In the genomic region with DNA sequence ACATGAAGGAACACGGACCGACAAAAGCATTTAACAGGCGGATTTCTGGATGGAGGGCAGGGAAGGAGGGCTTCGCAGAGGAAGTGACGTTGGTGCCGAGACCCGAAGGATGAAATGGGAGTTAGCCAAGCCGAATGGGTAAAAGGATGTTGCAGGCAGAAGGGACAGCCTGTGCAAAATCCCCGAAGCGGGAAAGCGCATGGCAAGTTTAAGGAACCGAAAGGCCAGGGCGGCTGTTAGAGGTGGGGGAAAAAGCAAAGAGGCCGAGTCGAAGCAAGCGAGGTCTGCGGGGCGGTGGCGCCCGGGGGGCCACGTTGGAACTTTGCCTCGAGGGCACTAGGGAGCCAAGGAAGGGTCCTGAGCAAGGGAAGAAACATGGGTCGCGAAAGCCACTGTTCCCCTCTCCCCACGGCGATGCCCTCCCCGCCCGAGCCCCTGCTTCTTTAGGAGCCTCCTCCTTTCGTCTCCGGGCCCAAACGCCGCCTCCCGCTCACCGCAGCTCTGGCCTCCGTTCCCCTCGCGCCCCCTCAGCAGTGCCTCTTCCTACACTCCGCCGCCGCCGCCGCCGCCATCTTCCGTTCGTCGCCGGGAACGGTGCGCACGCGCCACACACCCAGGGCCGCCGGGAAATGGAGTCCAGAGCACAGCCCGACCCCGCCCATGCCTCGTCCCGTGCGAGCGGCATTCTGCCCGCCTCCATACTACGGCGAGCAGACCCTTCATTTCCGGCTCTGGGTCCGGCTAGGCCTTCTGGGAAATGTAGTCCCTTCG, we compare ENCODE assay signal across 8 cellular contexts. TPM values are rescaled to one million over a fixed set of nuclear protein-coding genes. Genes with fewer than 3 reads are reported as not detected.
DNase-seq lines count a peak whose midpoint lies in the region; ATAC-seq and TF ChIP-seq lines count a peak whose summit lies in the region.

TSS of gene SYMPK (minus strand) at position 584 of the 771 bp plus-strand sequence. CDS start 8,652 bp downstream, outside the sequence.

- H3K27me3 ChIP-seq in liver (ENCODE audit: control insufficient read depth in 4 of 4, insufficient read depth in 4 of 4, low read length in 3 of 4), result no peaks in the 10 kb centered on the region

- H3K4me3 Mint-ChIP-seq in CD14-positive monocyte, result peak within 1 kb of the TSS; percentile 88 to 92
- H3K4me3 Mint-ChIP-seq in activated CD4-positive, alpha-beta memory T cell treated with anti-CD3 and anti-CD28 coated beads for 36 hours, result peak within 1 kb of the TSS; percentile 94

- peaks cover 0 to 20% (median 10%) of the 10 kb centered on the region in 7 donors for H3K9me3 Mint-ChIP-seq in CD14-positive monocyte
- H3K9me3 Mint-ChIP-seq in activated CD4-positive, alpha-beta memory T cell treated with anti-CD3 and anti-CD28 coated beads for 36 hours, result no peaks in the 10 kb centered on the region

- H3K36me3 ChIP-seq in liver (ENCODE audit: control insufficient read depth in 4 of 4, insufficient read depth in 3 of 4, low read depth in 1 of 4, low read length in 3 of 4), result peaks cover 0 to 3% (median 1%) of the 10 kb centered on the region in 4 donors

- DNase-seq in CD14-positive monocyte (ENCODE audit: low spot score), result peak; percentile 99
- peak; percentile 96 for DNase-seq in NCI-H82 treated with DMSO at 0.1 percent for 48 hours (lab: John Stamatoyannopoulos, UW; ENCODE audit: unreplicated experiment)
- peak; percentile 99 for DNase-seq in activated CD4-positive, alpha-beta memory T cell treated with anti-CD3 and anti-CD28 coated beads for 36 hours
- DNase-seq in dermis microvascular lymphatic vessel endothelial cell (ENCODE audit: low read depth in 2 of 2), result peak; percentile 95 to 99
- peak; percentile 99 for DNase-seq in stimulated activated CD4-positive, alpha-beta T cell treated with anti-CD3 and anti-CD28 coated beads, Interleukin-4, amount 100 ng/mL, for 24 hours

- peak within 1 kb of the TSS; percentile 82 to 93 for H3K27ac ChIP-seq in liver (ENCODE audit: low read depth in 1 of 2, low read length in 2 of 2)

- WGBS in liver, result under 1% methylated on average over 65 of the region's 65 CpGs

- ATAC-seq in GM19397 (IDR thresholded peaks at IDR 0.05; ENCODE audit: unreplicated experiment) (peak; percentile 91), HG03575 (IDR thresholded peaks at IDR 0.05; ENCODE audit: extremely low read depth, insufficient number of reproducible peaks, low FRiP score, unreplicated experiment) (peak; percentile 45)

- peaks cover 4 to 46% (median 29%) of the 10 kb centered on the region in 4 donors for H3K4me1 ChIP-seq in liver (ENCODE audit: control insufficient read depth in 4 of 4, insufficient read depth in 4 of 4, low read length in 3 of 4)

- H3K4me3 ChIP-seq in liver (ENCODE audit: low read depth in 1 of 3, low read length in 3 of 3), result peak within 1 kb of the TSS; percentile 91 to 99 (median 92)

- peaks cover 30% of the 10 kb centered on the region for H3K4me1 Mint-ChIP-seq in CD14-positive monocyte
- H3K4me1 Mint-ChIP-seq in activated CD4-positive, alpha-beta memory T cell treated with anti-CD3 and anti-CD28 coated beads for 36 hours (ENCODE audit: low read depth), result peaks cover 23% of the 10 kb centered on the region

- no peak for TF ChIP-seq CTCF in CD14-positive monocyte (IDR thresholded peaks at IDR 0.05)
- TF ChIP-seq CTCF in liver (IDR thresholded peaks at IDR 0.05; ENCODE audit: low read depth, low read length, missing input control), result no peak

- intact Hi-C loops in CD14-positive monocyte (cut with micrococcal nuclease), result loop anchor here (1.0 to 10.0 kb wide), 6 partner anchors 24 to 992 kb away; partner anchors contain the start of genes IRF2BP1 (in 2 of the 2), AP2S1 (in 1 of the 2), CCDC61 (in 1 of the 2) and FBXO46 (in 1 of the 2)
- intact Hi-C loops in activated CD4-positive, alpha-beta memory T cell treated with anti-CD3 and anti-CD28 coated beads for 36 hours (cut with micrococcal nuclease), result loop anchor here (1.0 to 10.0 kb wide), 11 partner anchors 14 to 365 kb away; partner anchors contain the start of genes CCDC61, DMWD, IRF2BP1 and MYPOP

- peaks cover 37 to 48% (median 46%) of the 10 kb centered on the region in 3 donors for H3K27me3 Mint-ChIP-seq in CD14-positive monocyte (ENCODE audit: low read depth in 3 of 3)
- H3K27me3 Mint-ChIP-seq in activated CD4-positive, alpha-beta memory T cell treated with anti-CD3 and anti-CD28 coated beads for 36 hours, result peaks cover 20% of the 10 kb centered on the region

- POLR2A ChIA-PET in activated CD4-positive, alpha-beta memory T cell treated with anti-CD3 and anti-CD28 coated beads for 36 hours (lab: Charles Lee), result interaction anchor here (0.6 to 2.8 kb wide), 9 partner anchors 13 to 154 kb away, joined by 3 to 16 read pairs (median 3); partner anchors contain the start of genes DMWD, IRF2BP1 and MYPOP

- H3K27ac Mint-ChIP-seq in CD14-positive monocyte, result peak within 1 kb of the TSS; percentile 87 to 98 (median 97)
- peak within 1 kb of the TSS; percentile 93 for H3K27ac Mint-ChIP-seq in activated CD4-positive, alpha-beta memory T cell treated with anti-CD3 and anti-CD28 coated beads for 36 hours

- peaks cover 27 to 33% of the 10 kb centered on the region in 2 donors for H3K36me3 Mint-ChIP-seq in CD14-positive monocyte
- H3K36me3 Mint-ChIP-seq in activated CD4-positive, alpha-beta memory T cell treated with anti-CD3 and anti-CD28 coated beads for 36 hours, result peaks cover 16% of the 10 kb centered on the region

- peak within 1 kb of the TSS; percentile 64 to 79 for H3K9ac ChIP-seq in liver (ENCODE audit: low read depth in 1 of 2, low read length in 2 of 2)

- no peaks in the 10 kb centered on the region for H3K9me3 ChIP-seq in liver (ENCODE audit: control insufficient read depth in 4 of 4, low read length in 3 of 4)

- peak; percentile 33 to 38 for TF ChIP-seq RAD21 in liver (IDR thresholded peaks at IDR 0.05)

- CTCF ChIA-PET in activated CD4-positive, alpha-beta memory T cell treated with anti-CD3 and anti-CD28 coated beads for 36 hours (lab: Charles Lee), result interaction anchor here (0.8 to 4.0 kb wide), 18 partner anchors 9 to 424 kb away, joined by 3 to 106 read pairs (median 4); partner anchors contain the start of genes CCDC61, FBXO46, IRF2BP1 and MYPOP

TF ChIP-seq in liver, 16 proteins besides CTCF, POLR2A, EP300 and RAD21 (continues in another document):
- TF ChIP-seq TAF1 (conservative IDR thresholded peaks at IDR 0.05) (peak; percentile 50), EGR1 (IDR thresholded peaks at IDR 0.05; ENCODE audit: low read depth in 2 of 2) (peak in 1 of 2 donors; percentile 51), GABPA (IDR thresholded peaks at IDR 0.05 in 1 of 2, conservative IDR thresholded peaks at IDR 0.05 in 1 of 2) (peak; percentile 80 to 95), HNF4A (conservative IDR thresholded peaks at IDR 0.05) (peak in 1 of 2 donors; percentile 9), FOXA2 (IDR thresholded peaks at IDR 0.05) (no peak), NR2F2 (IDR thresholded peaks at IDR 0.05) (no peak), ZBTB33 (IDR thresholded peaks at IDR 0.05) (peak; percentile 87), HNF4G (IDR thresholded peaks at IDR 0.05) (no peak), RXRA (IDR thresholded peaks at IDR 0.05) (peak in 1 of 2 donors; percentile 28), FOXA1 (IDR thresholded peaks at IDR 0.05) (peak; percentile 50)
- TF ChIP-seq, protein P1, sequence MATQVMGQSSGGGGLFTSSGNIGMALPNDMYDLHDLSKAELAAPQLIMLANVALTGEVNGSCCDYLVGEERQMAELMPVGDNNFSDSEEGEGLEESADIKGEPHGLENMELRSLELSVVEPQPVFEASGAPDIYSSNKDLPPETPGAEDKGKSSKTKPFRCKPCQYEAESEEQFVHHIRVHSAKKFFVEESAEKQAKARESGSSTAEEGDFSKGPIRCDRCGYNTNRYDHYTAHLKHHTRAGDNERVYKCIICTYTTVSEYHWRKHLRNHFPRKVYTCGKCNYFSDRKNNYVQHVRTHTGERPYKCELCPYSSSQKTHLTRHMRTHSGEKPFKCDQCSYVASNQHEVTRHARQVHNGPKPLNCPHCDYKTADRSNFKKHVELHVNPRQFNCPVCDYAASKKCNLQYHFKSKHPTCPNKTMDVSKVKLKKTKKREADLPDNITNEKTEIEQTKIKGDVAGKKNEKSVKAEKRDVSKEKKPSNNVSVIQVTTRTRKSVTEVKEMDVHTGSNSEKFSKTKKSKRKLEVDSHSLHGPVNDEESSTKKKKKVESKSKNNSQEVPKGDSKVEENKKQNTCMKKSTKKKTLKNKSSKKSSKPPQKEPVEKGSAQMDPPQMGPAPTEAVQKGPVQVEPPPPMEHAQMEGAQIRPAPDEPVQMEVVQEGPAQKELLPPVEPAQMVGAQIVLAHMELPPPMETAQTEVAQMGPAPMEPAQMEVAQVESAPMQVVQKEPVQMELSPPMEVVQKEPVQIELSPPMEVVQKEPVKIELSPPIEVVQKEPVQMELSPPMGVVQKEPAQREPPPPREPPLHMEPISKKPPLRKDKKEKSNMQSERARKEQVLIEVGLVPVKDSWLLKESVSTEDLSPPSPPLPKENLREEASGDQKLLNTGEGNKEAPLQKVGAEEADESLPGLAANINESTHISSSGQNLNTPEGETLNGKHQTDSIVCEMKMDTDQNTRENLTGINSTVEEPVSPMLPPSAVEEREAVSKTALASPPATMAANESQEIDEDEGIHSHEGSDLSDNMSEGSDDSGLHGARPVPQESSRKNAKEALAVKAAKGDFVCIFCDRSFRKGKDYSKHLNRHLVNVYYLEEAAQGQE (IDR thresholded peaks at IDR 0.05), result peak; percentile 70
- TF ChIP-seq, protein P2, sequence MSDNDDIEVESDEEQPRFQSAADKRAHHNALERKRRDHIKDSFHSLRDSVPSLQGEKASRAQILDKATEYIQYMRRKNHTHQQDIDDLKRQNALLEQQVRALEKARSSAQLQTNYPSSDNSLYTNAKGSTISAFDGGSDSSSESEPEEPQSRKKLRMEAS (IDR thresholded peaks at IDR 0.05), result peak; percentile 70

RNA-seq across cellular contexts. Expression of gene SYMPK, which starts in this region (rescaled TPM):
- polyA plus RNA-seq in CD14-positive monocyte (10 to 100 TPM in 1 of 2 donors, 1 to 10 TPM in 1; 5.6 to 15.7 TPM), liver (10 to 100 TPM in 1 of 2 donors, 1 to 10 TPM in 1; 5.5 to 26.0 TPM)
- 10 to 100 TPM; 87.8 to 91.6 TPM for total RNA-seq in activated CD4-positive, alpha-beta memory T cell treated with anti-CD3 and anti-CD28 coated beads for 36 hours
- total RNA-seq in dermis microvascular lymphatic vessel endothelial cell (22.1 and 35.3 TPM in 2 replicates), liver (10 to 100 TPM; 22.2 to 26.1 TPM)

Comparison
In these comparisons a context has a peak if more than half of its experiments do, and no peak if none do; other contexts are left out.
1. Peak in every context shown above with its lines: DNase-seq, ATAC-seq, H3K4me3 ChIP-seq and H3K27ac ChIP-seq.